Comparison of ENCODE assay signal across 5 cellular contexts in the genomic region with DNA sequence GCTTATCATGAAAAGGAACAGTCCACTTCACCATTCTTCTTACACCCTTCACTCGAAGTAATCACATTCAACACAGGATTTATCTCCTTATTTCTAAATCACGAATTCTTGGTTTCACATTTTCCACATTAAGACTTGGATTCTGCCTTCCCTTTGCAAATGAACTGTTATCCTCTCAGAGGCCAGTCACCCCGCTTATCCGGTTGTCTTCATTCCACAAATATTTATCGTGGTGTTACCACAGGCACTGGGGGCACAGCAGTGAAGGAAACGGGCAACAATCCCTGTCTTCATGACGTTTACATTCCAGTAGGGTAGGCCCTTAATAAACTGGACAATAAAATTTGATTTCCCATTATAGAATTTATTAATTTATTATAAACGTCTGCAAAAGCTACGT.
"Had no signal": no experiment of that assay in that cellular context is flagged by ENCODE, and none has a peak within 500 bp of the region (broad histone marks: within the 10 kb centered on the region; RNA-seq: fewer than 3 reads in every experiment).

No MANE protein-coding gene starts in this region.

- H3K27ac ChIP-seq: HL-60 had no signal

- ATAC-seq: HepG2, K562 had no signal

- H3K4me3 ChIP-seq: K562 had no signal

- DNase-seq: IMR-90, KBM-7 had no signal
